27 cellular contexts compared by ENCODE assay signal in genomic region chr16:51430716-51431369, GRCh38.
A peak's percentile ranks its signal among the peaks of the same experiment; 100 is the strongest.
DNase-seq lines count a peak whose midpoint lies in the region; ATAC-seq and TF ChIP-seq lines count a peak whose summit lies in the region.
"Had no signal": no experiment of that assay in that cellular context is flagged by ENCODE, and none has a peak within 500 bp of the region (broad histone marks: within the 10 kb centered on the region; RNA-seq: fewer than 3 reads in every experiment).

No MANE protein-coding gene starts in this region.

- no peaks in the 10 kb centered on the region for H3K36me3 Mint-ChIP-seq in MCF 10A (ENCODE audit: insufficient read depth, unreplicated experiment)
- H3K36me3 Mint-ChIP-seq in nephron progenitor cell (ENCODE audit: low read depth), result no peaks in the 10 kb centered on the region
- H3K36me3 Mint-ChIP-seq: brain; CD4-positive, alpha-beta memory T cell; T-cell had no signal

- H3K27ac Mint-ChIP-seq in MCF 10A (ENCODE audit: low read depth, unreplicated experiment) (peak overlapping the region; percentile 79), nephron progenitor cell (peak overlapping the region; percentile 9)
- H3K27ac Mint-ChIP-seq: activated CD8-positive, alpha-beta T cell treated with anti-CD3 and anti-CD28 coated beads for 36 hours; CD4-positive, alpha-beta memory T cell; GM23338; T-cell had no signal

- no TSS peak for BruUV-seq in MCF 10A (replicated peaks; lab: Mats Ljungman, UMichigan)

- H3K27me3 ChIP-seq in breast epithelium (peaks cover 0 to 7% of the 10 kb centered on the region in 2 donors), fibroblast of lung (ENCODE audit: control insufficient read depth, insufficient read depth, low read length) (no peaks in the 10 kb centered on the region)
- H3K27me3 ChIP-seq: Peyer's patch, SJCRH30, tibial nerve had no signal

- no peak overlapping the region for H3K9ac ChIP-seq in fibroblast of lung (ENCODE audit: insufficient read depth, low read length)

- no peak for ATAC-seq in GM21786 (IDR thresholded peaks at IDR 0.05; ENCODE audit: unreplicated experiment)
- ATAC-seq: activated CD4-positive, CD25-positive, alpha-beta regulatory T cell treated with anti-CD3 and anti-CD28 coated beads, Interleukin-2, amount 50 U/mL, for 24 hours; activated CD8-positive, alpha-beta T cell treated with anti-CD3 and anti-CD28 coated beads for 36 hours; GM23338; right cardiac atrium; T-cell had no signal

- peaks cover 24% of the 10 kb centered on the region for H3K4me1 Mint-ChIP-seq in MCF 10A (ENCODE audit: insufficient read depth, unreplicated experiment)
- peaks cover 79% of the 10 kb centered on the region for H3K4me1 Mint-ChIP-seq in nephron progenitor cell
- H3K4me1 Mint-ChIP-seq: CD4-positive, alpha-beta memory T cell; T-cell had no signal

- H3K79me2 ChIP-seq in fibroblast of lung (ENCODE audit: control insufficient read depth, insufficient read depth, low read length), result no peaks in the 10 kb centered on the region

- CTCF ChIA-PET in MCF 10A (lab: Yijun Ruan, JAX), result interaction anchor here (1.1 to 1.6 kb wide), 2 partner anchors 18 to 330 kb away, joined by 3 to 4 read pairs; no protein-coding TSS in a partner anchor

- H3K27me3 Mint-ChIP-seq in MCF 10A (ENCODE audit: insufficient read depth, unreplicated experiment) (no peaks in the 10 kb centered on the region), nephron progenitor cell (ENCODE audit: low read depth, poor library complexity) (no peaks in the 10 kb centered on the region)
- H3K27me3 Mint-ChIP-seq: activated CD8-positive, alpha-beta T cell treated with anti-CD3 and anti-CD28 coated beads for 36 hours; T-cell had no signal

- POLR2A ChIA-PET in MCF 10A (lab: Yijun Ruan, JAX), result interaction anchor here (0.8 to 3.7 kb wide), 4 partner anchors 10 to 126 kb away, joined by 3 to 13 read pairs (median 6); no protein-coding TSS in a partner anchor

- H3K36me3 ChIP-seq in breast epithelium (no peaks in the 10 kb centered on the region), fibroblast of lung (ENCODE audit: control insufficient read depth, insufficient read depth, low read length) (no peaks in the 10 kb centered on the region)
- H3K36me3 ChIP-seq: esophagus muscularis mucosa, Peyer's patch, SJCRH30, tibial nerve had no signal

- no peaks in the 10 kb centered on the region for H4K20me1 ChIP-seq in fibroblast of lung (ENCODE audit: control insufficient read depth, extremely low read depth, insufficient read depth, low read length)

- H3K27ac ChIP-seq in breast epithelium, result no peak overlapping the region
- H3K27ac ChIP-seq in fibroblast of lung (ENCODE audit: insufficient read depth, low read length), result no peak overlapping the region
- H3K27ac ChIP-seq: 22Rv1, esophagus muscularis mucosa, Peyer's patch, SJCRH30, tibial nerve had no signal

- H3K4me3 ChIP-seq in breast epithelium, result no peak overlapping the region
- no peak overlapping the region for H3K4me3 ChIP-seq in fibroblast of lung (replicated peaks in 1 of 4; ENCODE audit: control extremely low read depth in 1 of 4, insufficient read depth in 1 of 4, low read depth in 3 of 4, low read length in 4 of 4)
- H3K4me3 ChIP-seq: esophagus muscularis mucosa, GM23338, Peyer's patch, SJCRH30, tibial nerve had no signal

- no peaks in the 10 kb centered on the region for H3K4me1 ChIP-seq in breast epithelium
- H3K4me1 ChIP-seq in fibroblast of lung (ENCODE audit: control insufficient read depth, extremely low read depth, insufficient read depth, low read length), result no peaks in the 10 kb centered on the region
- H3K4me1 ChIP-seq: esophagus muscularis mucosa, Peyer's patch, tibial nerve had no signal

- DNase-seq in MCF 10A (ENCODE audit: unreplicated experiment), result peak; percentile 34
- DNase-seq in breast epithelium (ENCODE audit: low spot score in 2 of 2), result no peak
- DNase-seq in fibroblast of lung (ENCODE audit: low read depth in 2 of 2), result no peak
- no peak for DNase-seq in nephron progenitor cell
- DNase-seq in activated naive CD4-positive, alpha-beta T cell treated with anti-CD3 and anti-CD28 coated beads, Interleukin-2, amount 50 U/mL, for 16 hours, result no peak
- DNase-seq in NCI-H345 (lab: John Stamatoyannopoulos, UW), result no peak
- DNase-seq in NCI-H69 (lab: John Stamatoyannopoulos, UW), result no peak
- DNase-seq: activated CD8-positive, alpha-beta T cell treated with anti-CD3 and anti-CD28 coated beads for 36 hours; activated effector memory CD4-positive, alpha-beta T cell treated with Interleukin-2 at 50 U/mL for 16 hours; AML-193; CD4-positive, alpha-beta memory T cell; effector memory CD4-positive, alpha-beta T cell; NCI-H1694 treated with DMSO at 0.1 percent for 48 hours; NCI-H2171; NCI-H524; right cardiac atrium; stimulated activated naive CD4-positive, alpha-beta T cell treated with Interleukin-2 at 50 U/mL for 16 hours; T-cell had no signal

- H3K4me3 Mint-ChIP-seq in MCF 10A (ENCODE audit: unreplicated experiment) (peak overlapping the region; percentile 8), nephron progenitor cell (no peak overlapping the region)
- H3K4me3 Mint-ChIP-seq: activated CD8-positive, alpha-beta T cell treated with anti-CD3 and anti-CD28 coated beads for 36 hours; CD4-positive, alpha-beta memory T cell; GM23338; T-cell had no signal

- TF ChIP-seq CTCF in MCF 10A (IDR thresholded peaks at IDR 0.05; ENCODE audit: unreplicated experiment), result no peak
- no peak for TF ChIP-seq CTCF in breast epithelium (IDR thresholded peaks at IDR 0.05)
- TF ChIP-seq CTCF in fibroblast of lung (conservative IDR thresholded peaks at IDR 0.05 in 1 of 2, IDR thresholded peaks at IDR 0.05 in 1 of 2; ENCODE audit: low read depth in 1 of 2, low read length in 2 of 2), result no peak
- no peak for TF ChIP-seq CTCF in nephron progenitor cell (IDR thresholded peaks at IDR 0.05)

- intact Hi-C loops in MCF 10A (cut with micrococcal nuclease) (no loop called here), breast epithelium (cut with DNase I; ENCODE audit: low total_unique reads) (no loop called here)

- peak overlapping the region; percentile 7 for H3K4me2 ChIP-seq in fibroblast of lung (ENCODE audit: extremely low read depth, insufficient read depth, low read length)
- H3K4me2 ChIP-seq: GM23338 had no signal

- H3K9me3 ChIP-seq in breast epithelium (no peaks in the 10 kb centered on the region), fibroblast of lung (ENCODE audit: control insufficient read depth, insufficient read depth, low read depth, low read length) (no peaks in the 10 kb centered on the region)
- H3K9me3 ChIP-seq: esophagus muscularis mucosa, Peyer's patch, SJCRH30, tibial nerve had no signal

- TF ChIP-seq POLR2A in breast epithelium (IDR thresholded peaks at IDR 0.05), result no peak

- no peak overlapping the region for H2AFZ ChIP-seq in fibroblast of lung (ENCODE audit: low read length)

- H3K9me3 Mint-ChIP-seq in MCF 10A (ENCODE audit: unreplicated experiment), result no peaks in the 10 kb centered on the region
- no peaks in the 10 kb centered on the region for H3K9me3 Mint-ChIP-seq in nephron progenitor cell
- H3K9me3 Mint-ChIP-seq: GM23338 had no signal
